In genomic region chr1:36620142-36620541, GRCh38 we compare ENCODE assay signal across 19 cellular contexts.
A peak's percentile ranks its signal among the peaks of the same experiment; 100 is the strongest.
DNase-seq lines count a peak whose midpoint lies in the region; ATAC-seq, FAIRE-seq and TF ChIP-seq lines count a peak whose summit lies in the region.
"Had no signal": no experiment of that assay in that cellular context is flagged by ENCODE, and none has a peak within 500 bp of the region (broad histone marks: within the 10 kb centered on the region; RNA-seq: fewer than 3 reads in every experiment).

No MANE protein-coding gene starts in this region.

- dilution Hi-C loops in IMR-90 (cut with HindIII; ENCODE audit: low sequenced_read_pairs, unreplicated experiment), result no loop called here

- H3K9me1 ChIP-seq in IMR-90 (ENCODE audit: insufficient read depth, low read length), result peaks cover 5% of the 10 kb centered on the region; the same call in 1 of the 2 replicates

- no peaks in the 10 kb centered on the region for H3K79me1 ChIP-seq in IMR-90 (ENCODE audit: low read depth in 1 of 2, low read length in 2 of 2)

- H3K9me3 ChIP-seq in A549 (no peaks in the 10 kb centered on the region; the same call in 2 of the 3 replicates), IMR-90 (ENCODE audit: control insufficient read depth, insufficient read depth, low read length) (no peaks in the 10 kb centered on the region)
- H3K9me3 ChIP-seq: Caco-2 had no signal

- H3K4ac ChIP-seq in IMR-90 (ENCODE audit: low read depth, low read length), result no peak overlapping the region

- H3K27ac Mint-ChIP-seq in chondrocyte (ENCODE audit: unreplicated experiment) (no peak overlapping the region), GM23338 (no peak overlapping the region)
- H3K27ac Mint-ChIP-seq: B cell; CD8-positive, alpha-beta T cell; H9 had no signal

- WGBS in A549 (ENCODE audit: missing lambda C conversion rate), result 33% methylated on average over 5 of the region's 5 CpGs
- no CpG with 5 or more reads among the region's 5 CpGs for WGBS in IMR-90 (ENCODE audit: extremely low coverage in 2 of 2, insufficient read length in 1 of 2), 2 experiments

- ATAC-seq in A549 (no peak), IMR-90 (ENCODE audit: low read depth) (no peak), GM23338 (no peak), GM18519 (IDR thresholded peaks at IDR 0.05; ENCODE audit: low FRiP score, unreplicated experiment) (no peak)
- ATAC-seq: CD8-positive, alpha-beta T cell; HCT116 had no signal

- no peak overlapping the region for H3K56ac ChIP-seq in IMR-90 (ENCODE audit: extremely low read depth, insufficient read depth, low read length)

- H3K36me3 Mint-ChIP-seq in chondrocyte (ENCODE audit: low read depth), result no peaks in the 10 kb centered on the region
- peaks cover 12% of the 10 kb centered on the region; the same call in 2 of the 3 replicates for H3K36me3 Mint-ChIP-seq in GM23338 (ENCODE audit: low read depth)
- H3K36me3 Mint-ChIP-seq: CD4-positive, CD25-positive, alpha-beta regulatory T cell; CD8-positive, alpha-beta T cell had no signal

- H4K8ac ChIP-seq in IMR-90 (ENCODE audit: low read depth in 2 of 2, low read length in 2 of 2), result no peak overlapping the region

- in situ Hi-C loops in IMR-90 (cut with MboI; ENCODE audit: low sequenced_read_pairs), result no loop called here

- H3K4me1 ChIP-seq in A549 (no peaks in the 10 kb centered on the region), IMR-90 (ENCODE audit: control insufficient read depth, insufficient read depth, low read length) (no peaks in the 10 kb centered on the region), GM23338 (ENCODE audit: insufficient read depth) (peaks cover 11% of the 10 kb centered on the region)
- H3K4me1 ChIP-seq: BLaER1, Caco-2 had no signal

- no peaks in the 10 kb centered on the region for H3K36me3 ChIP-seq in IMR-90 (ENCODE audit: control insufficient read depth, insufficient read depth, low read length)
- no peaks in the 10 kb centered on the region for H3K36me3 ChIP-seq in GM23338 (ENCODE audit: insufficient read depth)

- no peak overlapping the region for H3K23ac ChIP-seq in IMR-90 (ENCODE audit: low read depth, low read length)

- H3K9me2 ChIP-seq in GM23338 (ENCODE audit: insufficient read depth), result no peaks in the 10 kb centered on the region

- H3K9me3 Mint-ChIP-seq in chondrocyte (ENCODE audit: low read depth) (no peaks in the 10 kb centered on the region), GM23338 (peaks cover 31% of the 10 kb centered on the region)
- H3K9me3 Mint-ChIP-seq: CD4-positive, CD25-positive, alpha-beta regulatory T cell; CD8-positive, alpha-beta T cell had no signal

- H3K4me1 Mint-ChIP-seq in chondrocyte (ENCODE audit: low read depth) (no peaks in the 10 kb centered on the region), GM23338 (peaks cover 13% of the 10 kb centered on the region)
- H3K4me1 Mint-ChIP-seq: B cell had no signal

- no peaks in the 10 kb centered on the region for H3K79me2 ChIP-seq in GM23338 (replicated peaks; ENCODE audit: insufficient read depth)

- no peak for TF ChIP-seq EP300 in A549 (IDR thresholded peaks at IDR 0.05)

- H3K27me3 ChIP-seq in IMR-90 (ENCODE audit: control insufficient read depth, insufficient read depth, low read length), result no peaks in the 10 kb centered on the region
- H3K27me3 ChIP-seq in GM23338 (ENCODE audit: insufficient read depth), result no peaks in the 10 kb centered on the region
- H3K27me3 ChIP-seq: BLaER1 had no signal

- TF ChIP-seq POLR2A in A549 (IDR thresholded peaks at IDR 0.05; ENCODE audit: low read length) (no peak), IMR-90 (IDR thresholded peaks at IDR 0.05; ENCODE audit: low read depth, low read length) (no peak)

- H2BK5ac ChIP-seq in IMR-90 (ENCODE audit: low read depth, low read length, poor library complexity, severe bottlenecking), result no peak overlapping the region

- H3K4me3 ChIP-seq in A549 (no peak overlapping the region), IMR-90 (ENCODE audit: insufficient read depth, low read depth, low read length) (no peak overlapping the region), GM23338 (no peak overlapping the region)
- H3K4me3 ChIP-seq: BLaER1 had no signal

- H3K27me3 Mint-ChIP-seq in chondrocyte (ENCODE audit: low read depth), result peaks cover 10% of the 10 kb centered on the region
- peaks cover 2% of the 10 kb centered on the region for H3K27me3 Mint-ChIP-seq in GM23338 (ENCODE audit: insufficient read depth, low read depth, poor library complexity)
- H3K27me3 Mint-ChIP-seq: CD4-positive, CD25-positive, alpha-beta regulatory T cell had no signal

- no peak overlapping the region for H2BK20ac ChIP-seq in IMR-90 (ENCODE audit: low read depth, low read length)

- H3K27ac ChIP-seq in A549 (no peak overlapping the region), IMR-90 (ENCODE audit: insufficient read depth, low read length) (no peak overlapping the region), GM23338 (ENCODE audit: low read depth) (no peak overlapping the region)
- H3K27ac ChIP-seq: BLaER1, C4-2B had no signal

- no TSS peak for BruUV-seq in IMR-90 (replicated peaks; lab: Mats Ljungman, UMichigan)

- no peak overlapping the region for H2BK120ac ChIP-seq in IMR-90 (ENCODE audit: low read depth, low read length)

- CTCF ChIA-PET in A549 (lab: Yijun Ruan, JAX), result interaction anchor here (1.1 kb wide), 1 partner anchor 13 kb away, joined by 3 read pairs; no protein-coding TSS in a partner anchor
- CTCF ChIA-PET in IMR-90 (lab: Yijun Ruan, JAX), result no interaction called here

- no peak for DNase-seq in A549 (ENCODE audit: low read depth in 1 of 2, low spot score in 1 of 2)
- no peak for DNase-seq in IMR-90
- DNase-seq in chondrocyte (ENCODE audit: low spot score), result peak; percentile 33
- no peak for DNase-seq in GM23338 (ENCODE audit: low spot score)
- no peak for DNase-seq in urothelium cell line (ENCODE audit: low spot score)
- DNase-seq: Caco-2; CD4-positive, CD25-positive, alpha-beta regulatory T cell; CD8-positive, alpha-beta T cell; DMS153; DND-41; H9 had no signal

- no peak overlapping the region for H3K4me3 Mint-ChIP-seq in chondrocyte (ENCODE audit: unreplicated experiment)
- H3K4me3 Mint-ChIP-seq in GM23338, result no peak overlapping the region
- H3K4me3 Mint-ChIP-seq: B cell; CD4-positive, CD25-positive, alpha-beta regulatory T cell; CD8-positive, alpha-beta T cell; H9 had no signal

- H3K4me2 ChIP-seq in A549, result no peak overlapping the region
- no peak overlapping the region for H3K4me2 ChIP-seq in IMR-90 (ENCODE audit: low read depth, low read length)
- H3K4me2 ChIP-seq in GM23338, result no peak overlapping the region
- H3K4me2 ChIP-seq: BLaER1 had no signal

- no peak overlapping the region for H4K91ac ChIP-seq in IMR-90 (ENCODE audit: insufficient read depth, low read depth, low read length)

- TF ChIP-seq RAD21 in A549 (conservative IDR thresholded peaks at IDR 0.05 in 1 of 2, IDR thresholded peaks at IDR 0.05 in 1 of 2), result no peak
- no peak for TF ChIP-seq RAD21 in IMR-90 (IDR thresholded peaks at IDR 0.05; ENCODE audit: low read length)

- H2AK9ac ChIP-seq in IMR-90 (replicated peaks; ENCODE audit: low read depth, low read length, poor library complexity), result no peak overlapping the region

- no peaks in the 10 kb centered on the region for H3F3A ChIP-seq in GM23338 (replicated peaks; ENCODE audit: low read depth)

- no peak overlapping the region for H2BK15ac ChIP-seq in IMR-90 (ENCODE audit: low read depth, low read length)

- H3K9ac ChIP-seq in IMR-90 (ENCODE audit: low read depth, low read length), result no peak overlapping the region
- H3K9ac ChIP-seq: BLaER1 had no signal

- FAIRE-seq in A549 (lab: Jason Lieb, UNC), result no peak
- no peak for FAIRE-seq in urothelium cell line (lab: Jason Lieb, UNC)
- FAIRE-seq: G401.6, GM12892, GM19239 had no signal

- H4K20me1 ChIP-seq in IMR-90 (ENCODE audit: insufficient read depth, low read length) (no peaks in the 10 kb centered on the region), GM23338 (replicated peaks; ENCODE audit: insufficient read depth) (no peaks in the 10 kb centered on the region)
- H4K20me1 ChIP-seq: BLaER1 had no signal

- intact Hi-C loops in IMR-90 (cut with micrococcal nuclease), result no loop called here

- TF ChIP-seq CTCF in A549 (IDR thresholded peaks at IDR 0.05) (no peak), IMR-90 (conservative IDR thresholded peaks at IDR 0.05; ENCODE audit: low read depth, low read length) (no peak), chondrocyte (IDR thresholded peaks at IDR 0.05) (no peak), GM23338 (conservative IDR thresholded peaks at IDR 0.05; ENCODE audit: low read depth in 2 of 2) (no peak)

- POLR2A ChIA-PET in A549 (lab: Yijun Ruan, JAX) (no interaction called here), IMR-90 (lab: Charles Lee; ENCODE audit: unreplicated experiment) (no interaction called here)

- no peak overlapping the region for H2AFZ ChIP-seq in IMR-90 (replicated peaks; ENCODE audit: low read length, poor library complexity)
- H2AFZ ChIP-seq in GM23338, result no peak overlapping the region

- H3K14ac ChIP-seq in IMR-90 (replicated peaks; ENCODE audit: low read depth, low read length), result no peak overlapping the region

- no peak overlapping the region for H3K18ac ChIP-seq in IMR-90 (ENCODE audit: low read depth, low read length)

- H2AK5ac ChIP-seq in IMR-90 (ENCODE audit: low read depth, low read length), result no peak overlapping the region

- no peak overlapping the region for H4K5ac ChIP-seq in IMR-90 (ENCODE audit: low read depth, low read length)

TF ChIP-seq in A549, 52 proteins besides CTCF, POLR2A, EP300 and RAD21:
- no peak for TF ChIP-seq CEBPB (IDR thresholded peaks at IDR 0.05)
- TF ChIP-seq MAFK (IDR thresholded peaks at IDR 0.05; ENCODE audit: partially characterized antibody), result peak; percentile 90

TF ChIP-seq in IMR-90, 13 proteins besides CTCF, POLR2A, EP300 and RAD21:
- TF ChIP-seq RFX5 (IDR thresholded peaks at IDR 0.05; ENCODE audit: low read depth, low read length) (no peak), MXI1 (IDR thresholded peaks at IDR 0.05; ENCODE audit: borderline replicate concordance, low read depth, low read length) (no peak), CHD1 (IDR thresholded peaks at IDR 0.05; ENCODE audit: low read depth, low read length) (no peak), NFE2L2 (IDR thresholded peaks at IDR 0.05; ENCODE audit: low read depth, low read length) (no peak), MAFK (IDR thresholded peaks at IDR 0.05; ENCODE audit: low read depth, low read length) (peak; percentile 94)
TF ChIP-seq in IMR-90: peak in this region for 1.

TF ChIP-seq in GM23338, 12 proteins besides CTCF, POLR2A, EP300 and RAD21 (continues in another document):
- TF ChIP-seq CREB1 (CRISPR knock-in tag; IDR thresholded peaks at IDR 0.05; ENCODE audit: low read depth) (no peak), ETS1 (IDR thresholded peaks at IDR 0.05) (no peak)
